ENCODE assay signal across 10 cellular contexts in genomic region chr6:16204653-16205376, GRCh38. TPM values are rescaled to one million over a fixed set of nuclear protein-coding genes. Genes with fewer than 3 reads are reported as not detected.
A peak's percentile ranks its signal among the peaks of the same experiment; 100 is the strongest.
DNase-seq lines count a peak whose midpoint lies in the region; ATAC-seq and TF ChIP-seq lines count a peak whose summit lies in the region.
"Had no signal": no experiment of that assay in that cellular context is flagged by ENCODE, and none has a peak within 500 bp of the region (broad histone marks: within the 10 kb centered on the region; RNA-seq: fewer than 3 reads in every experiment).

No MANE protein-coding gene starts in this region.

- no peaks in the 10 kb centered on the region for H3K27me3 ChIP-seq in smooth muscle cell (ENCODE audit: low read depth)

- H3K9ac ChIP-seq in SK-N-MC (ENCODE audit: insufficient read length) (no peak overlapping the region), smooth muscle cell (ENCODE audit: low read depth) (peak overlapping the region; percentile 39)

- H3K9me3 ChIP-seq in SK-N-MC (ENCODE audit: low read depth, low read length) (no peaks in the 10 kb centered on the region), smooth muscle cell (replicated peaks; ENCODE audit: low read depth) (no peaks in the 10 kb centered on the region)

- ATAC-seq in GM19324 (IDR thresholded peaks at IDR 0.05; ENCODE audit: low FRiP score, unreplicated experiment) (peak; percentile 9), HG02870 (IDR thresholded peaks at IDR 0.05; ENCODE audit: unreplicated experiment) (peak; percentile 6)

- no peak for DNase-seq in SK-N-MC (ENCODE audit: low read depth, low spot score)
- DNase-seq in smooth muscle cell (lab: John Stamatoyannopoulos, UW; ENCODE audit: unreplicated experiment) = no peak
- no peak for DNase-seq in NCI-H2227 (lab: John Stamatoyannopoulos, UW; ENCODE audit: unreplicated experiment)
- no peak for DNase-seq in activated effector memory CD4-positive, alpha-beta T cell treated with anti-CD3 and anti-CD28 coated beads, Interleukin-2, amount 50 U/mL, for 16 hours
- no peak for DNase-seq in stimulated activated CD8-positive, alpha-beta memory T cell treated with anti-CD3 and anti-CD28 coated beads, Interleukin-4, amount 100 ng/mL, for 48 hours
- no peak for DNase-seq in SKM-1 (lab: John Stamatoyannopoulos, UW; ENCODE audit: unreplicated experiment)
- DNase-seq: activated gamma-delta T cell, occipital lobe had no signal

- peak overlapping the region; percentile 17; the same call in 1 of the 2 replicates for H3K4me3 ChIP-seq in SK-N-MC
- no peak overlapping the region for H3K4me3 ChIP-seq in smooth muscle cell

- H3K27ac ChIP-seq in SK-N-MC (peak overlapping the region; percentile 62), smooth muscle cell (ENCODE audit: low read depth) (peak overlapping the region; percentile 83)

- WGBS in smooth muscle cell (ENCODE audit: low lambda C conversion rate) = 80% methylated on average over 5 of the region's 5 CpGs

- H3K4me1 ChIP-seq in smooth muscle cell (ENCODE audit: low read depth) = peaks cover 4% of the 10 kb centered on the region

- no peaks in the 10 kb centered on the region for H4K20me1 ChIP-seq in smooth muscle cell (ENCODE audit: low read depth)

- no peak for TF ChIP-seq CTCF in smooth muscle cell (IDR thresholded peaks at IDR 0.05; ENCODE audit: borderline replicate concordance, insufficient read depth, poor library complexity, severe bottlenecking)

- peak overlapping the region; percentile 59 for H2AFZ ChIP-seq in smooth muscle cell (ENCODE audit: low read depth)

- no peaks in the 10 kb centered on the region for H3K36me3 ChIP-seq in SK-N-MC (ENCODE audit: insufficient read depth, low read length)
- no peaks in the 10 kb centered on the region for H3K36me3 ChIP-seq in smooth muscle cell (ENCODE audit: low read depth)

- no peaks in the 10 kb centered on the region for H3K79me2 ChIP-seq in smooth muscle cell (ENCODE audit: low read depth)

- H3F3A ChIP-seq in smooth muscle cell (ENCODE audit: low read depth) = peaks cover 3% of the 10 kb centered on the region

- H3K4me2 ChIP-seq in smooth muscle cell = no peak overlapping the region

RNA-seq across cellular contexts. Expression of gene GMPR, which starts 33.6 kb away (rescaled TPM):
- total RNA-seq in smooth muscle cell = 1.3 TPM in 1 of 2 replicates, not detected in the other
- 0.74 and 2.6 TPM in 2 replicates for polyA plus RNA-seq in smooth muscle cell
